Comparison of ENCODE assay signal across 1 cellular context in the genomic region with DNA sequence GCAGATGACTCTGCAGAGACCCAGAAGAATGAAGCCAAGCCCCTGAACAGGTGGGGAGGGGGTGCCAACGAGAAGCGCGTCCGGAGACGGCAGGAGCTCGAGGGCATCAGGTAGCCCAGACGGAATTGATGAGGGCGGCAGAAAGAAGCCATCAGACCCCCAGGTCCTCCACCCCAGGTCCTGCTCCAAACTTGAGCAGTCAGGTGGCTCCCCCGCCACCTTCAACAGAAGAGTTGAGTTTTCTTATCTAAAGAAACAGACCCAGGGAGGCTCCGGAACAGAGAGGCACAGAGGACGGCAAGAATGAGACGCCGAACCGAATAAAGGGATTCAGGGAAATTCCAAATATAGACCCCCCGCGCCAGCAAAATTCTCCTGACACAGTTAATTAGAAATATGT.
A peak's percentile ranks its signal among the peaks of the same experiment; 100 is the strongest.
TF ChIP-seq lines count a peak whose summit lies in the region.

No MANE protein-coding gene starts in this region.

TF ChIP-seq in K562, 482 proteins besides CTCF, POLR2A, EP300 and RAD21 (continued from another document and continues in another):
- TF ChIP-seq ZNF518B (CRISPR knock-in tag; IDR thresholded peaks at IDR 0.05): no peak
- TF ChIP-seq, protein P1, sequence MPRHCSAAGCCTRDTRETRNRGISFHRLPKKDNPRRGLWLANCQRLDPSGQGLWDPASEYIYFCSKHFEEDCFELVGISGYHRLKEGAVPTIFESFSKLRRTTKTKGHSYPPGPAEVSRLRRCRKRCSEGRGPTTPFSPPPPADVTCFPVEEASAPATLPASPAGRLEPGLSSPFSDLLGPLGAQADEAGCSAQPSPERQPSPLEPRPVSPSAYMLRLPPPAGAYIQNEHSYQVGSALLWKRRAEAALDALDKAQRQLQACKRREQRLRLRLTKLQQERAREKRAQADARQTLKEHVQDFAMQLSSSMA (CRISPR knock-in tag; IDR thresholded peaks at IDR 0.05): no peak
- no peak for TF ChIP-seq ZNF165 (CRISPR knock-in tag; IDR thresholded peaks at IDR 0.05; ENCODE audit: borderline replicate concordance)
- TF ChIP-seq ZNF174 (CRISPR knock-in tag; IDR thresholded peaks at IDR 0.05): no peak
- TF ChIP-seq SIN3B (IDR thresholded peaks at IDR 0.05; ENCODE audit: low read depth): no peak
- no peak for TF ChIP-seq NBN (IDR thresholded peaks at IDR 0.05; ENCODE audit: low read depth)
- no peak for TF ChIP-seq CLOCK (CRISPR knock-in tag; IDR thresholded peaks at IDR 0.05; ENCODE audit: borderline replicate concordance)
- TF ChIP-seq TEAD2 (tag; IDR thresholded peaks at IDR 0.05): no peak
- no peak for TF ChIP-seq LEF1 (IDR thresholded peaks at IDR 0.05)
- TF ChIP-seq ZBTB1 (CRISPR knock-in tag; IDR thresholded peaks at IDR 0.05; ENCODE audit: borderline replicate concordance, low read depth): no peak
- no peak for TF ChIP-seq TAF9B (IDR thresholded peaks at IDR 0.05; ENCODE audit: partially characterized antibody)
- TF ChIP-seq POLR2AphosphoS5 (IDR thresholded peaks at IDR 0.05; ENCODE audit: control insufficient read depth, insufficient read depth, low read depth, low read length): peak; percentile 65; the same call in 1 of the 2 replicates
- no peak for TF ChIP-seq TSHZ1 (CRISPR knock-in tag; IDR thresholded peaks at IDR 0.05)
- TF ChIP-seq ARID4B (CRISPR knock-in tag; IDR thresholded peaks at IDR 0.05): no peak
- TF ChIP-seq KLF10 (CRISPR knock-in tag; IDR thresholded peaks at IDR 0.05): no peak
- TF ChIP-seq ZNF280B (CRISPR knock-in tag; IDR thresholded peaks at IDR 0.05): no peak
- no peak for TF ChIP-seq ZNF57 (CRISPR knock-in tag; IDR thresholded peaks at IDR 0.05)
- TF ChIP-seq KDM5B (IDR thresholded peaks at IDR 0.05; ENCODE audit: insufficient replicate concordance, low read depth, low read length): no peak
- no peak for TF ChIP-seq ZNF717 (CRISPR knock-in tag; IDR thresholded peaks at IDR 0.05)
- TF ChIP-seq, protein P2, sequence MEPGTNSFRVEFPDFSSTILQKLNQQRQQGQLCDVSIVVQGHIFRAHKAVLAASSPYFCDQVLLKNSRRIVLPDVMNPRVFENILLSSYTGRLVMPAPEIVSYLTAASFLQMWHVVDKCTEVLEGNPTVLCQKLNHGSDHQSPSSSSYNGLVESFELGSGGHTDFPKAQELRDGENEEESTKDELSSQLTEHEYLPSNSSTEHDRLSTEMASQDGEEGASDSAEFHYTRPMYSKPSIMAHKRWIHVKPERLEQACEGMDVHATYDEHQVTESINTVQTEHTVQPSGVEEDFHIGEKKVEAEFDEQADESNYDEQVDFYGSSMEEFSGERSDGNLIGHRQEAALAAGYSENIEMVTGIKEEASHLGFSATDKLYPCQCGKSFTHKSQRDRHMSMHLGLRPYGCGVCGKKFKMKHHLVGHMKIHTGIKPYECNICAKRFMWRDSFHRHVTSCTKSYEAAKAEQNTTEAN (CRISPR knock-in tag; IDR thresholded peaks at IDR 0.05): no peak
- TF ChIP-seq, protein P3, sequence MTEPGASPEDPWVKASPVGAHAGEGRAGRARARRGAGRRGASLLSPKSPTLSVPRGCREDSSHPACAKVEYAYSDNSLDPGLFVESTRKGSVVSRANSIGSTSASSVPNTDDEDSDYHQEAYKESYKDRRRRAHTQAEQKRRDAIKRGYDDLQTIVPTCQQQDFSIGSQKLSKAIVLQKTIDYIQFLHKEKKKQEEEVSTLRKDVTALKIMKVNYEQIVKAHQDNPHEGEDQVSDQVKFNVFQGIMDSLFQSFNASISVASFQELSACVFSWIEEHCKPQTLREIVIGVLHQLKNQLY (CRISPR knock-in tag; conservative IDR thresholded peaks at IDR 0.05): no peak
- no peak for TF ChIP-seq GATAD2B (IDR thresholded peaks at IDR 0.05; ENCODE audit: borderline replicate concordance)
- TF ChIP-seq, protein P4, sequence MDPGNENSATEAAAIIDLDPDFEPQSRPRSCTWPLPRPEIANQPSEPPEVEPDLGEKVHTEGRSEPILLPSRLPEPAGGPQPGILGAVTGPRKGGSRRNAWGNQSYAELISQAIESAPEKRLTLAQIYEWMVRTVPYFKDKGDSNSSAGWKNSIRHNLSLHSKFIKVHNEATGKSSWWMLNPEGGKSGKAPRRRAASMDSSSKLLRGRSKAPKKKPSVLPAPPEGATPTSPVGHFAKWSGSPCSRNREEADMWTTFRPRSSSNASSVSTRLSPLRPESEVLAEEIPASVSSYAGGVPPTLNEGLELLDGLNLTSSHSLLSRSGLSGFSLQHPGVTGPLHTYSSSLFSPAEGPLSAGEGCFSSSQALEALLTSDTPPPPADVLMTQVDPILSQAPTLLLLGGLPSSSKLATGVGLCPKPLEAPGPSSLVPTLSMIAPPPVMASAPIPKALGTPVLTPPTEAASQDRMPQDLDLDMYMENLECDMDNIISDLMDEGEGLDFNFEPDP (CRISPR knock-in tag; IDR thresholded peaks at IDR 0.05): no peak
- TF ChIP-seq ZNF347 (CRISPR knock-in tag; IDR thresholded peaks at IDR 0.05; ENCODE audit: low read depth): no peak
- TF ChIP-seq ZNF280A (IDR thresholded peaks at IDR 0.05; ENCODE audit: low read depth, partially characterized antibody): no peak
- TF ChIP-seq ZNF217 (CRISPR knock-in tag; IDR thresholded peaks at IDR 0.05): no peak
- no peak for TF ChIP-seq FIP1L1 (IDR thresholded peaks at IDR 0.05; ENCODE audit: low read depth, low read length, poor library complexity, severe bottlenecking)
